ENCODE assay signal across 1 cellular context in genomic region chr1:234955107-234955731, GRCh38.
A peak's percentile ranks its signal among the peaks of the same experiment; 100 is the strongest.
TF ChIP-seq lines count a peak whose summit lies in the region.

No MANE protein-coding gene starts in this region.

TF ChIP-seq in HepG2, 621 proteins besides CTCF, POLR2A, EP300 and RAD21 (continued from another document and continues in another):
- TF ChIP-seq RERE (CRISPR knock-in tag; IDR thresholded peaks at IDR 0.05; ENCODE audit: low read depth) (no peak), GATAD1 (CRISPR knock-in tag; IDR thresholded peaks at IDR 0.05) (no peak), ZNF280B (CRISPR knock-in tag; IDR thresholded peaks at IDR 0.05; ENCODE audit: borderline replicate concordance) (no peak; the same call in 1 of the 2 replicates), ZNF891 (CRISPR knock-in tag; IDR thresholded peaks at IDR 0.05) (0 out of 2 replicates have a peak, but pooled peaks have one; percentile 52), SKI (IDR thresholded peaks at IDR 0.05; ENCODE audit: partially characterized antibody) (no peak), HNRNPK (IDR thresholded peaks at IDR 0.05; ENCODE audit: low read depth, low read length, poor library complexity, severe bottlenecking) (no peak), EZH2 (conservative IDR thresholded peaks at IDR 0.05; ENCODE audit: low read depth, low read length) (no peak), SMYD3 (CRISPR knock-in tag; IDR thresholded peaks at IDR 0.05) (no peak), HDAC1 (CRISPR knock-in tag; IDR thresholded peaks at IDR 0.05) (no peak; the same call in 1 of the 2 replicates), DMAP1 (CRISPR knock-in tag; IDR thresholded peaks at IDR 0.05) (0 out of 2 replicates have a peak, but pooled peaks have one; percentile 48), ZNF639 (CRISPR knock-in tag; conservative IDR thresholded peaks at IDR 0.05) (no peak), YEATS2 (CRISPR knock-in tag; IDR thresholded peaks at IDR 0.05; ENCODE audit: borderline replicate concordance) (no peak), CHD2 (IDR thresholded peaks at IDR 0.05; ENCODE audit: low read depth, low read length) (no peak), ZNF614 (CRISPR knock-in tag; IDR thresholded peaks at IDR 0.05; ENCODE audit: borderline replicate concordance) (no peak; the same call in 1 of the 2 replicates), DDIT3 (CRISPR knock-in tag; IDR thresholded peaks at IDR 0.05) (no peak), ZSCAN20 (CRISPR knock-in tag; IDR thresholded peaks at IDR 0.05; ENCODE audit: borderline replicate concordance) (no peak), ZNF382 (CRISPR knock-in tag; IDR thresholded peaks at IDR 0.05; ENCODE audit: borderline replicate concordance) (no peak), ZNF318 (CRISPR knock-in tag; IDR thresholded peaks at IDR 0.05) (no peak), ZBTB7A (CRISPR knock-in tag; IDR thresholded peaks at IDR 0.05) (no peak), REL (CRISPR knock-in tag; conservative IDR thresholded peaks at IDR 0.05) (no peak), ZBTB34 (CRISPR knock-in tag; IDR thresholded peaks at IDR 0.05) (no peak), PHF5A (CRISPR knock-in tag; IDR thresholded peaks at IDR 0.05; ENCODE audit: low read depth, unreplicated experiment) (no peak), ZBTB2 (CRISPR knock-in tag; IDR thresholded peaks at IDR 0.05; ENCODE audit: low read depth) (no peak), ZMYM3 (CRISPR knock-in tag; IDR thresholded peaks at IDR 0.05) (peak; percentile 58; the same call in 1 of the 2 replicates), ZBTB4 (CRISPR knock-in tag; IDR thresholded peaks at IDR 0.05; ENCODE audit: borderline replicate concordance) (peak; percentile 80; the same call in 1 of the 2 replicates), BRD4 (CRISPR knock-in tag; IDR thresholded peaks at IDR 0.05) (peak; percentile 82; the same call in 1 of the 2 replicates), MBD4 (IDR thresholded peaks at IDR 0.05; ENCODE audit: borderline replicate concordance, low read length) (no peak), MTERF4 (CRISPR knock-in tag; IDR thresholded peaks at IDR 0.05) (no peak), ZZZ3 (CRISPR knock-in tag; IDR thresholded peaks at IDR 0.05; ENCODE audit: borderline replicate concordance) (no peak)
